In the genomic region with DNA sequence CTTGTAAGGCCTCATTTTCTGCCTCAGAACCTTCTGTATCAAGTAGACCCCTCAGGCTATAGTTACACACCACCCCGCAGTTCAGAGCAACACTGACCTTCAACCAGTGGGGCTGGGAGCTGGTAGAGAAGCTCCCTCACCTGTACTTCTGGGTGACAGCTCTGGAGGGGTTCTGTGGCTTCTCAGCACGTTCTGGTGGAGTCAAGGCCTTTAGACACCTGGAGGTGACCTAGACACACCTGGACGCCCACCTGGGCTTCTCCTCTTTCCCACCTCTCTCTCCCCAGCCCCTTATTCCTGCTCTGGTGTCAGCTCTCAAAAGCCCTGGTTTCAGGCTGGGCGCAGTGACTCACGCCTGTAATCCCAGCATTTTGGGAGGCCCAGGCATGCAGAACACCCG, we compare ENCODE assay signal across 26 cellular contexts. TPM values are rescaled to one million over a fixed set of nuclear protein-coding genes. Genes with fewer than 3 reads are reported as not detected.
DNase-seq lines count a peak whose midpoint lies in the region; ATAC-seq and TF ChIP-seq lines count a peak whose summit lies in the region.
"Had no signal": no experiment of that assay in that cellular context is flagged by ENCODE, and none has a peak within 500 bp of the region (broad histone marks: within the 10 kb centered on the region; RNA-seq: fewer than 3 reads in every experiment).

No MANE protein-coding gene starts in this region.

- CTCF ChIA-PET in T-cell (lab: Charles Lee): no interaction called here

- H3K27ac Mint-ChIP-seq in T-cell: no peak overlapping the region
- H3K27ac Mint-ChIP-seq: CD4-positive, alpha-beta T cell had no signal

- ATAC-seq in sciatic nerve: no peak
- ATAC-seq in GM18498 (IDR thresholded peaks at IDR 0.05; ENCODE audit: unreplicated experiment): no peak
- no peak for ATAC-seq in T-cell (replicated peaks in 1 of 4)
- ATAC-seq: GM12878 had no signal

- POLR2A ChIA-PET in T-cell (lab: Charles Lee): no interaction called here

- peaks cover 32 to 38% of the 10 kb centered on the region in 2 donors for H3K27me3 Mint-ChIP-seq in T-cell

- no peak for TF ChIP-seq CTCF in coronary artery (IDR thresholded peaks at IDR 0.05)

- intact Hi-C loops in sciatic nerve (cut with DNase I): no loop called here

- H3K4me3 Mint-ChIP-seq in T-cell: no peak overlapping the region
- H3K4me3 Mint-ChIP-seq: CD4-positive, alpha-beta T cell had no signal

- H3K4me1 Mint-ChIP-seq in T-cell: no peaks in the 10 kb centered on the region

- DNase-seq in coronary artery (ENCODE audit: low spot score): peak; percentile 31
- DNase-seq in islet precursor cell: peak; percentile 37
- peak; percentile 15 for DNase-seq in sciatic nerve (ENCODE audit: low spot score)
- DNase-seq in EL: no peak
- DNase-seq in T-cell: no peak
- DNase-seq in DMS153 treated with DMSO at 0.1 percent for 48 hours (lab: John Stamatoyannopoulos, UW; ENCODE audit: unreplicated experiment): no peak
- DNase-seq: AML-193; CD4-positive, alpha-beta T cell; DMS53; GOT3; HCEC 1CT; KBM-7; MV-4-11; NCI-H1105; NCI-H146; NCI-H1930; Right ventricle myocardium superior; RPMI8226 had no signal

- no peaks in the 10 kb centered on the region for H3K36me3 Mint-ChIP-seq in T-cell

- no peaks in the 10 kb centered on the region for H3K9me3 Mint-ChIP-seq in T-cell
- H3K9me3 Mint-ChIP-seq: CD4-positive, alpha-beta T cell had no signal

- no peak overlapping the region for H3K27ac ChIP-seq in coronary artery
- H3K27ac ChIP-seq: A549; BLaER1 treated with 17β-estradiol and CSF1 and Interleukin-3, amounts not matched to agents 10 nM and 100 nM; SJSA1 had no signal

- no peak overlapping the region for H3K4me3 ChIP-seq in coronary artery
- H3K4me3 ChIP-seq: A549; BLaER1 treated with 17β-estradiol and CSF1 and Interleukin-3, amounts not matched to agents 10 nM and 100 nM; GM12878; SJSA1 had no signal

RNA-seq across cellular contexts. Expression of gene CIB4, which starts 7.3 kb away (rescaled TPM):
- total RNA-seq in sciatic nerve (not detected), T-cell (not detected)
- total RNA-seq: CD4-positive, alpha-beta T cell; Daoy; GM12878; LHCN-M2; MCF 10A; Right ventricle myocardium superior; SJSA1 had no signal

RNA-seq across cellular contexts. Expression of gene KCNK3, which starts 44.0 kb away (rescaled TPM):
- 0.53 TPM for total RNA-seq in sciatic nerve
- total RNA-seq in T-cell: under 1 TPM in 3 of 5 donors, not detected in 2; 0.23 to 0.35 (median 0.26) TPM
- total RNA-seq: CD4-positive, alpha-beta T cell; LHCN-M2; MCF 10A; SJSA1 had no signal

Comparison
In these comparisons a context has a peak if more than half of its experiments do, and no peak if none do; other contexts are left out.
1. DNase-seq: peak in coronary artery (single experiment), islet precursor cell (single experiment) and sciatic nerve (single experiment); none in EL (single experiment), T-cell (0 of 34) and DMS153 treated with DMSO at 0.1 percent for 48 hours (single experiment).